In the genomic region with DNA sequence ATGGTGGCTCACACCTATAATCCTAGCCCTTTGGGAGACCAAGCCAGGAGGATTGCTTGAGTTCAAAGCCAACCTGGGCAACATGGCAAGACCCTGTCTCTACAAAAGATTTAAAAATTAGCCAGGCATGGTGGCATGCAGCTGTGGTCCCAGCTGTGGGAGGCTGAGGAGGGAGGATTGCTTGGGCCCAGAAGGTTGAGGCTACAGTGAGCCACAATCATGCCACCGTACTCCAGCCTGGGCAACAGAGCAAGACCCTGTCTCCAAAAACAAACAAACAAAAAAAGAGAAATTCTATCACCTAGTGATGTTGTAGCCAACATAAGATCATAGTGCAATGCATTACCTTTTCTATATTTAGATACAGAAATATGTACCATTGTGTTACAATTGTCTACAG, we compare ENCODE assay signal across 28 cellular contexts.
"Had no signal": no experiment of that assay in that cellular context is flagged by ENCODE, and none has a peak within 500 bp of the region (broad histone marks: within the 10 kb centered on the region; RNA-seq: fewer than 3 reads in every experiment).

No MANE protein-coding gene starts in this region.

- H3K4me1 Mint-ChIP-seq: immature natural killer cell, naive B cell had no signal

- H3K27ac Mint-ChIP-seq: dendritic cell treated with granulocyte-macrophage colony-stimulating factor and Interleukin-4, amounts not matched to agents 40 ng/mL and 50 ng/mL, for 4 days; effector memory CD8-positive, alpha-beta T cell; endodermal cell; immature natural killer cell; mesothelial cell of epicardium had no signal

- H3K27me3 Mint-ChIP-seq: dendritic cell treated with granulocyte-macrophage colony-stimulating factor and Interleukin-4, amounts not matched to agents 40 ng/mL and 50 ng/mL, for 4 days had no signal

- H3K27me3 ChIP-seq: colonic mucosa, esophagus squamous epithelium, gastrocnemius medialis, hepatocyte had no signal

- H3K9me3 Mint-ChIP-seq: dendritic cell treated with granulocyte-macrophage colony-stimulating factor and Interleukin-4, amounts not matched to agents 40 ng/mL and 50 ng/mL, for 4 days; effector memory CD8-positive, alpha-beta T cell; endodermal cell; immature natural killer cell; mesothelial cell of epicardium; naive B cell had no signal

- H3K4me3 ChIP-seq: colonic mucosa, esophagus squamous epithelium, gastrocnemius medialis, hepatocyte, lower lobe of right lung, mucosa of descending colon had no signal

- H3K4me3 Mint-ChIP-seq: dendritic cell treated with granulocyte-macrophage colony-stimulating factor and Interleukin-4, amounts not matched to agents 40 ng/mL and 50 ng/mL, for 4 days; effector memory CD8-positive, alpha-beta T cell; endodermal cell; immature natural killer cell; mesothelial cell of epicardium; naive B cell had no signal

- H3K27ac ChIP-seq: colonic mucosa, epithelial cell of prostate, esophagus squamous epithelium, gastrocnemius medialis, hepatocyte, lower lobe of right lung had no signal

- ATAC-seq: effector memory CD8-positive, alpha-beta T cell; esophagus mucosa had no signal

- H3K36me3 ChIP-seq: colonic mucosa, esophagus squamous epithelium, gastrocnemius medialis, lower lobe of right lung had no signal

- H3K9me3 ChIP-seq: colonic mucosa, esophagus squamous epithelium, gastrocnemius medialis, lower lobe of right lung, mucosa of descending colon had no signal

- H3K4me1 ChIP-seq: lower lobe of right lung had no signal

- DNase-seq: colonic mucosa; cortex of kidney; effector CD8-positive, alpha-beta T cell; effector memory CD8-positive, alpha-beta T cell; endodermal cell; erythroblast; esophagus squamous epithelium; foreskin fibroblast; foreskin melanocyte; gastrocnemius medialis; glutamatergic neuron; head of caudate nucleus; hypothalamus; immature natural killer cell; islet precursor cell; kidney; kidney glomerular epithelial cell; left colon; left ventricle myocardium superior; lower lobe of right lung; mesenchymal stem cell; mucosa of descending colon; naive B cell had no signal

- H3K36me3 Mint-ChIP-seq: immature natural killer cell, mesothelial cell of epicardium, naive B cell had no signal
